24 cellular contexts compared by ENCODE assay signal in the genomic region with DNA sequence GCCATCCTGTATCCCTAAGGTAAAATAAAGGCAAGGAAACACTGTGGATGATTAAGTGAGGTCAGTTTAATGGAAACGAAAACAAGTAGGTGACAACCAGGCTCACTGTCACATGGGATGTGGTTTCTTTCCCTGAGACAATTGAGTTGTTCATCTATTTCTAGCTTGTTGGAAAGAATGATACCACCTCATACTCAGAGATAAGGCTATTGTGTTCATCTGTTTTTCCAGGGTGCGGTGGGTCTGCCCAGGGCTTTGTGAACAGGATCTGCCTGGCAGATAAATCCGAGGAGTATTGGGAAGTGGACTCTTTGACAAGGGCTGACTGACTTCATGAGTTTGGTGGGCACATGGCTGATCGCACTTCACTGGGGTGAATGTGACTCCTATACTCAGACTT.
"Had no signal": no experiment of that assay in that cellular context is flagged by ENCODE, and none has a peak within 500 bp of the region (broad histone marks: within the 10 kb centered on the region; RNA-seq: fewer than 3 reads in every experiment).

No MANE protein-coding gene starts in this region.

- H3K27ac Mint-ChIP-seq: activated CD4-positive, alpha-beta memory T cell treated with anti-CD3 and anti-CD28 coated beads for 36 hours; endodermal cell; natural killer cell treated with Interleukin-12 subunit alpha and Interleukin-12 subunit beta and Interleukin-15 and Interleukin-18, amount 100 ng/mL, for 72 hours; WTC11 had no signal

- DNase-seq: activated CD4-positive, alpha-beta memory T cell treated with anti-CD3 and anti-CD28 coated beads for 36 hours; activated CD4-positive, alpha-beta T cell treated with anti-CD3 and anti-CD28 coated beads for 4 hours; activated gamma-delta T cell; activated naive CD4-positive, alpha-beta T cell treated with anti-CD3 and anti-CD28 coated beads, Interleukin-2, amount 50 U/mL, for 16 hours; colonic mucosa; endodermal cell; foreskin keratinocyte; kidney glomerular epithelial cell; left ventricle myocardium inferior; mammary epithelial cell; midbrain; pancreas; right cardiac atrium; stimulated activated CD4-positive, alpha-beta T cell treated with anti-CD3 and anti-CD28 coated beads, Interleukin-4, amount 100 ng/mL, for 24 hours; stimulated activated naive CD4-positive, alpha-beta T cell treated with Interleukin-2 at 50 U/mL for 16 hours; substantia nigra; T-helper 1 cell; tibial artery had no signal

- H3K9me3 ChIP-seq: adrenal gland, ascending aorta, colonic mucosa, left ventricle myocardium inferior, neutrophil, pancreas, tibial artery had no signal

- H3K27me3 ChIP-seq: adrenal gland, ascending aorta, colonic mucosa, foreskin keratinocyte, hepatocyte, neutrophil, pancreas, tibial artery had no signal

- H3K9me3 Mint-ChIP-seq: activated CD4-positive, alpha-beta memory T cell treated with anti-CD3 and anti-CD28 coated beads for 36 hours; endodermal cell; natural killer cell treated with Interleukin-12 subunit alpha and Interleukin-12 subunit beta and Interleukin-15 and Interleukin-18, amount 100 ng/mL, for 72 hours; WTC11 had no signal

- H3K27me3 Mint-ChIP-seq: activated CD4-positive, alpha-beta memory T cell treated with anti-CD3 and anti-CD28 coated beads for 36 hours; natural killer cell treated with Interleukin-12 subunit alpha and Interleukin-12 subunit beta and Interleukin-15 and Interleukin-18, amount 100 ng/mL, for 72 hours had no signal

- H3K27ac ChIP-seq: adrenal gland, ascending aorta, colonic mucosa, foreskin keratinocyte, hepatocyte, left ventricle myocardium inferior, neutrophil, pancreas, tibial artery had no signal

- H3K36me3 Mint-ChIP-seq: natural killer cell treated with Interleukin-12 subunit alpha and Interleukin-12 subunit beta and Interleukin-15 and Interleukin-18, amount 100 ng/mL, for 72 hours; WTC11 had no signal

- H3K4me3 Mint-ChIP-seq: activated CD4-positive, alpha-beta memory T cell treated with anti-CD3 and anti-CD28 coated beads for 36 hours; endodermal cell; natural killer cell treated with Interleukin-12 subunit alpha and Interleukin-12 subunit beta and Interleukin-15 and Interleukin-18, amount 100 ng/mL, for 72 hours; WTC11 had no signal

- H3K4me1 ChIP-seq: adrenal gland, ascending aorta, colonic mucosa, foreskin keratinocyte, pancreas, tibial artery had no signal

- H3K36me3 ChIP-seq: adrenal gland, colonic mucosa, pancreas, tibial artery had no signal

- H3K4me3 ChIP-seq: adrenal gland, ascending aorta, colonic mucosa, hepatocyte, left ventricle myocardium inferior, pancreas, tibial artery had no signal

- ATAC-seq: foreskin keratinocyte; natural killer cell treated with Interleukin-12 subunit alpha and Interleukin-12 subunit beta and Interleukin-15 and Interleukin-18, amount 100 ng/mL, for 72 hours; pancreas; WTC11 had no signal
